7 cellular contexts compared by ENCODE assay signal in genomic region chr5:19342942-19343341, GRCh38.
"Had no signal": no experiment of that assay in that cellular context is flagged by ENCODE, and none has a peak within 500 bp of the region (broad histone marks: within the 10 kb centered on the region; RNA-seq: fewer than 3 reads in every experiment).

No MANE protein-coding gene starts in this region.

- H3K27ac ChIP-seq: GM23248, HL-60 had no signal

- H3K4me3 ChIP-seq: GM23248 had no signal

- H3K4me1 Mint-ChIP-seq: H9, IgD-negative memory B cell had no signal

- FAIRE-seq: HepG2 had no signal

- DNase-seq: GM23248, GOT3, H9, HCEC 1CT had no signal

- H3K27ac Mint-ChIP-seq: H9, IgD-negative memory B cell had no signal

- H3K36me3 Mint-ChIP-seq: IgD-negative memory B cell had no signal

- H3K4me3 Mint-ChIP-seq: H9, IgD-negative memory B cell had no signal

- H2AFZ ChIP-seq: GM23248 had no signal

- H3K9ac ChIP-seq: GM23248 had no signal

- H3K27me3 Mint-ChIP-seq: IgD-negative memory B cell had no signal
